Comparison of ENCODE assay signal across 8 cellular contexts in genomic region chr17:62064029-62064790, GRCh38. TPM values are rescaled to one million over a fixed set of nuclear protein-coding genes. Genes with fewer than 3 reads are reported as not detected.
DNase-seq lines count a peak whose midpoint lies in the region; ATAC-seq and TF ChIP-seq lines count a peak whose summit lies in the region.

No MANE protein-coding gene starts in this region.

- CTCF ChIA-PET in activated CD4-positive, alpha-beta T cell treated with anti-CD3 and anti-CD28 coated beads for 36 hours (lab: Charles Lee): interaction anchor here (0.6 to 1.2 kb wide), 3 partner anchors 45 to 360 kb away, joined by 3 read pairs; no protein-coding TSS in a partner anchor

- intact Hi-C loops in activated CD4-positive, alpha-beta T cell treated with anti-CD3 and anti-CD28 coated beads for 36 hours (cut with DNase I, micrococcal nuclease): loop anchor here (2.0 to 10.0 kb wide), 8 partner anchors 89 to 1539 kb away; partner anchors contain the start of genes APPBP2 (in 1 of the 2), BCAS3 (in 1 of the 2), BRIP1 (in 1 of the 2) and INTS2 (in 1 of the 2)

- peaks cover 0 to 21% (median 3%) of the 10 kb centered on the region in 4 donors for H3K4me1 ChIP-seq in Peyer's patch
- peaks cover 37 to 39% of the 10 kb centered on the region in 2 donors for H3K4me1 ChIP-seq in duodenal mucosa (ENCODE audit: control insufficient read depth in 1 of 2, insufficient read depth in 2 of 2, low read length in 2 of 2)

- H3K4me3 ChIP-seq in Peyer's patch: peak overlapping the region; percentile 72 to 98 (median 96)
- H3K4me3 ChIP-seq in duodenal mucosa (ENCODE audit: low read depth in 1 of 2, low read length in 2 of 2): peak overlapping the region; percentile 97 to 98

- no peak for TF ChIP-seq CTCF in Peyer's patch (IDR thresholded peaks at IDR 0.05)

- peak overlapping the region; percentile 93 to 94 for H3K9ac ChIP-seq in duodenal mucosa (ENCODE audit: low read depth in 1 of 2, low read length in 2 of 2)

- H3K27ac ChIP-seq in Peyer's patch: peak overlapping the region; percentile 95 to 99 (median 98)
- peak overlapping the region; percentile 66 for H3K27ac ChIP-seq in duodenal mucosa (ENCODE audit: low read depth, low read length)

- peak overlapping the region; percentile 98 for H3K27ac Mint-ChIP-seq in activated CD4-positive, alpha-beta T cell treated with anti-CD3 and anti-CD28 coated beads for 36 hours
- peak overlapping the region; percentile 66 to 99 (median 96) for H3K27ac Mint-ChIP-seq in naive B cell

- H3K4me3 Mint-ChIP-seq in activated CD4-positive, alpha-beta T cell treated with anti-CD3 and anti-CD28 coated beads for 36 hours: peak overlapping the region; percentile 98
- peak overlapping the region; percentile 84 to 97 (median 96) for H3K4me3 Mint-ChIP-seq in naive B cell

- no peak for DNase-seq in activated CD4-positive, alpha-beta T cell treated with anti-CD3 and anti-CD28 coated beads for 36 hours
- no peak for DNase-seq in activated CD4-positive, alpha-beta T cell treated with anti-CD3 and anti-CD28 coated beads for 48 hours
- no peak for DNase-seq in Peyer's patch
- DNase-seq in naive B cell: no peak

- ATAC-seq in activated CD4-positive, alpha-beta T cell treated with anti-CD3 and anti-CD28 coated beads for 36 hours: peak; percentile 40
- ATAC-seq in naive B cell (ENCODE audit: low read depth in 2 of 2) (no peak), HG02610 (IDR thresholded peaks at IDR 0.05; ENCODE audit: unreplicated experiment) (no peak), HG02970 (IDR thresholded peaks at IDR 0.05; ENCODE audit: low FRiP score, unreplicated experiment) (no peak), HG03460 (IDR thresholded peaks at IDR 0.05; ENCODE audit: unreplicated experiment) (no peak)

- no peaks in the 10 kb centered on the region for H3K27me3 Mint-ChIP-seq in activated CD4-positive, alpha-beta T cell treated with anti-CD3 and anti-CD28 coated beads for 36 hours
- no peaks in the 10 kb centered on the region for H3K27me3 Mint-ChIP-seq in naive B cell

- no peaks in the 10 kb centered on the region for H3K9me3 Mint-ChIP-seq in activated CD4-positive, alpha-beta T cell treated with anti-CD3 and anti-CD28 coated beads for 36 hours (ENCODE audit: low read depth)
- no peaks in the 10 kb centered on the region for H3K9me3 Mint-ChIP-seq in naive B cell

- TF ChIP-seq POLR2A in Peyer's patch (IDR thresholded peaks at IDR 0.05): no peak

- no peaks in the 10 kb centered on the region for H3K27me3 ChIP-seq in Peyer's patch
- no peaks in the 10 kb centered on the region for H3K27me3 ChIP-seq in duodenal mucosa (ENCODE audit: control insufficient read depth in 1 of 2, insufficient read depth in 2 of 2, low read length in 2 of 2)

- H3K36me3 ChIP-seq in Peyer's patch (peaks cover 0 to 5% (median 0%) of the 10 kb centered on the region in 3 donors), duodenal mucosa (ENCODE audit: control insufficient read depth in 1 of 2, insufficient read depth in 2 of 2, low read length in 2 of 2) (peaks cover 4 to 8% of the 10 kb centered on the region in 2 donors)

- peaks cover 42% of the 10 kb centered on the region for H3K4me1 Mint-ChIP-seq in activated CD4-positive, alpha-beta T cell treated with anti-CD3 and anti-CD28 coated beads for 36 hours
- H3K4me1 Mint-ChIP-seq in naive B cell: peaks cover 40 to 42% (median 41%) of the 10 kb centered on the region in 3 donors

- POLR2A ChIA-PET in activated CD4-positive, alpha-beta T cell treated with anti-CD3 and anti-CD28 coated beads for 36 hours (lab: Charles Lee): interaction anchor here (0.6 kb wide), 2 partner anchors 103 to 269 kb away, joined by 3 to 4 read pairs; no protein-coding TSS in a partner anchor

- H3K9me3 ChIP-seq in Peyer's patch: no peaks in the 10 kb centered on the region
- H3K9me3 ChIP-seq in duodenal mucosa (ENCODE audit: control insufficient read depth in 1 of 2, low read length in 2 of 2): no peaks in the 10 kb centered on the region

- peaks cover 25% of the 10 kb centered on the region for H3K36me3 Mint-ChIP-seq in activated CD4-positive, alpha-beta T cell treated with anti-CD3 and anti-CD28 coated beads for 36 hours (ENCODE audit: low read depth)
- H3K36me3 Mint-ChIP-seq in naive B cell: peaks cover 8 to 11% of the 10 kb centered on the region in 2 donors

RNA-seq across cellular contexts. Expression of gene MED13, which starts 0.9 kb away (rescaled TPM):
- 10 to 100 TPM; 33.7 to 49.8 TPM for total RNA-seq in activated CD4-positive, alpha-beta T cell treated with anti-CD3 and anti-CD28 coated beads for 36 hours
- 100 to 1,000 TPM in 3 of 4 donors, 10 to 100 TPM in 1; 84.4 to 452 (median 131) TPM for total RNA-seq in Peyer's patch
- polyA plus RNA-seq in naive B cell (ENCODE audit: low read depth in 6 of 6): 1 to 10 TPM in 5 of 6 donors, under 1 TPM in 1; 0.60 to 8.6 (median 4.9) TPM
